In the genomic region with DNA sequence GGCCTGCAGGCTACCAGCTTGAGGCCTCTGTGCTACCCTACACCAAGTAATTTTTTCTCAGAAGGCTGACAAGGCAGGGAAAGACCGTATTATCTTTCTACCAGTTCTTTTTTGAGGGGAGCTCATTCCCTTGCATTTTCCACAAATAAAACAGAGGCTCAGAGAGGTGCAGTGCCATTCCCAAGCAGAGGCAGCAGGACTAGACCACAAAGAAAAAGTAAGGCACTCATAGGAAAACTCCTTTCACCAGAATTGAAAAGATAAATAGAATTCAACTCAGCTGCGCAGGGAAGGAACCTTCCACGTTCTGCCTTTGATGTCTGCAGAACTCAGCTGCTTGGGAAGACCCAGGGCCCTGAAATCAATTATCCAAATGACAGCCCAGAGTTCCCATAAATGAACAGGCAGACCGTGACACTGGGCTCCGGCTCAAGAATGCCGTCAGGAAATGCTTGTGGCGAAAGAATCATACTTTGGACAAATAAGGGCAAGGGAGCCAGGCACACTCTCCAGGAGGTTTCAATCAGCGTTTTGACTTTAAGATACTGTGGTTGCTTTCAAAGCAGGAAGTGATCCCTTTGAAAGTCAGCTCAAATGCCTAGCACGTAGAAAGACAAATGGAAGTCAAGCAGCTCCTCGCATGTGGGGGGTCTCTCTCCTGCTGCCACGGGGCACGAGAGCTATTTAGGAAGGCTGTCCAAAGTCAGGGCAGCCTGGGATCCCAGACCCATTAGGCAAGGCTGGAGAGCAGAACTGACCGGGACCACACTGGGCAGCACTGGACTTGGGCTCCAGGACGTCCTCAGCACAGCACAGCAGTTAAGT, we compare ENCODE assay signal across 8 cellular contexts. TPM values are rescaled to one million over a fixed set of nuclear protein-coding genes. Genes with fewer than 3 reads are reported as not detected.
DNase-seq lines count a peak whose midpoint lies in the region; ATAC-seq and TF ChIP-seq lines count a peak whose summit lies in the region.

No MANE protein-coding gene starts in this region.

- H3K27me3 Mint-ChIP-seq in activated CD4-positive, alpha-beta T cell treated with anti-CD3 and anti-CD28 coated beads, Interleukin-2, amount 10 ng/mL, durations not matched to agents 7 days and 5 days = no peaks in the 10 kb centered on the region
- H3K27me3 Mint-ChIP-seq in T-helper 2 cell treated with Interferon-gamma antibody and Interleukin-4, amounts not matched to agents 5 μg/mL and 100 μg/mL, for 36 hours (ENCODE audit: low read depth) = no peaks in the 10 kb centered on the region
- H3K27me3 Mint-ChIP-seq in natural killer cell (ENCODE audit: low read depth in 2 of 2) = no peaks in the 10 kb centered on the region

- ATAC-seq in natural killer cell (no peak), HG03571 (IDR thresholded peaks at IDR 0.05; ENCODE audit: unreplicated experiment) (no peak)

- POLR2A ChIA-PET in activated CD4-positive, alpha-beta T cell treated with anti-CD3 and anti-CD28 coated beads, Interleukin-2, amount 10 ng/mL, durations not matched to agents 7 days and 5 days (lab: Charles Lee) = no interaction called here

- intact Hi-C loops in natural killer cell (cut with micrococcal nuclease) = no loop called here

- TF ChIP-seq CTCF in fibroblast of mammary gland (conservative IDR thresholded peaks at IDR 0.05; ENCODE audit: control insufficient read depth, insufficient read depth, low read depth, low read length) = no peak
- TF ChIP-seq CTCF in natural killer cell (IDR thresholded peaks at IDR 0.05) = no peak

- peak overlapping the region; percentile 12 for H3K4me3 Mint-ChIP-seq in activated CD4-positive, alpha-beta T cell treated with anti-CD3 and anti-CD28 coated beads, Interleukin-2, amount 10 ng/mL, durations not matched to agents 7 days and 5 days
- peak overlapping the region; percentile 30 for H3K4me3 Mint-ChIP-seq in T-helper 2 cell treated with Interferon-gamma antibody and Interleukin-4, amounts not matched to agents 5 μg/mL and 100 μg/mL, for 36 hours
- peak overlapping the region; percentile 72 for H3K4me3 Mint-ChIP-seq in natural killer cell

- H3K9me3 Mint-ChIP-seq in activated CD4-positive, alpha-beta T cell treated with anti-CD3 and anti-CD28 coated beads, Interleukin-2, amount 10 ng/mL, durations not matched to agents 7 days and 5 days = no peaks in the 10 kb centered on the region
- H3K9me3 Mint-ChIP-seq in T-helper 2 cell treated with Interferon-gamma antibody and Interleukin-4, amounts not matched to agents 5 μg/mL and 100 μg/mL, for 36 hours = no peaks in the 10 kb centered on the region
- no peaks in the 10 kb centered on the region for H3K9me3 Mint-ChIP-seq in natural killer cell

- CTCF ChIA-PET in activated CD4-positive, alpha-beta T cell treated with anti-CD3 and anti-CD28 coated beads, Interleukin-2, amount 10 ng/mL, durations not matched to agents 7 days and 5 days (lab: Charles Lee) = interaction anchor here (0.9 to 1.4 kb wide), 4 partner anchors 9 to 33 kb away, joined by 3 to 4 read pairs (median 4); no protein-coding TSS in a partner anchor

- H3K27ac Mint-ChIP-seq in activated CD4-positive, alpha-beta T cell treated with anti-CD3 and anti-CD28 coated beads, Interleukin-2, amount 10 ng/mL, durations not matched to agents 7 days and 5 days = peak overlapping the region; percentile 85
- H3K27ac Mint-ChIP-seq in T-helper 2 cell treated with Interferon-gamma antibody and Interleukin-4, amounts not matched to agents 5 μg/mL and 100 μg/mL, for 36 hours = peak overlapping the region; percentile 76
- H3K27ac Mint-ChIP-seq in natural killer cell = peak overlapping the region; percentile 86 to 90

- peaks cover 14% of the 10 kb centered on the region for H3K36me3 Mint-ChIP-seq in activated CD4-positive, alpha-beta T cell treated with anti-CD3 and anti-CD28 coated beads, Interleukin-2, amount 10 ng/mL, durations not matched to agents 7 days and 5 days (ENCODE audit: low read depth)
- peaks cover 16% of the 10 kb centered on the region for H3K36me3 Mint-ChIP-seq in T-helper 2 cell treated with Interferon-gamma antibody and Interleukin-4, amounts not matched to agents 5 μg/mL and 100 μg/mL, for 36 hours (ENCODE audit: low read depth)
- peaks cover 6% of the 10 kb centered on the region for H3K36me3 Mint-ChIP-seq in natural killer cell

- peaks cover 52% of the 10 kb centered on the region for H3K4me1 Mint-ChIP-seq in activated CD4-positive, alpha-beta T cell treated with anti-CD3 and anti-CD28 coated beads, Interleukin-2, amount 10 ng/mL, durations not matched to agents 7 days and 5 days
- peaks cover 33% of the 10 kb centered on the region for H3K4me1 Mint-ChIP-seq in T-helper 2 cell treated with Interferon-gamma antibody and Interleukin-4, amounts not matched to agents 5 μg/mL and 100 μg/mL, for 36 hours (ENCODE audit: low read depth)
- H3K4me1 Mint-ChIP-seq in natural killer cell = peaks cover 95% of the 10 kb centered on the region in 2 donors

- peak; percentile 12 for DNase-seq in activated CD4-positive, alpha-beta T cell treated with anti-CD3 and anti-CD28 coated beads, Interleukin-2, amount 10 ng/mL, durations not matched to agents 7 days and 5 days
- DNase-seq in activated CD4-positive, alpha-beta T cell treated with anti-CD3 and anti-CD28 coated beads for 48 hours = no peak
- no peak for DNase-seq in T-helper 2 cell treated with Interferon-gamma antibody and Interleukin-4, amounts not matched to agents 5 μg/mL and 100 μg/mL, for 36 hours (ENCODE audit: low spot score)
- DNase-seq in fibroblast of mammary gland (ENCODE audit: low read depth) = peak; percentile 97
- DNase-seq in natural killer cell = no peak
- no peak for DNase-seq in DMS 273 treated with DMSO at 0.1 percent for 48 hours (lab: John Stamatoyannopoulos, UW)
- DNase-seq in DMS153 treated with DMSO at 0.1 percent for 48 hours (lab: John Stamatoyannopoulos, UW; ENCODE audit: unreplicated experiment) = no peak

- peak overlapping the region; percentile 37 for H3K4me3 ChIP-seq in fibroblast of mammary gland (ENCODE audit: control insufficient read depth, low read depth, low read length)

RNA-seq across cellular contexts. Expression of gene KCTD10, which starts 14.0 kb away (rescaled TPM):
- total RNA-seq in activated CD4-positive, alpha-beta T cell treated with anti-CD3 and anti-CD28 coated beads, Interleukin-2, amount 10 ng/mL, durations not matched to agents 7 days and 5 days = 10 to 100 TPM; 35.0 to 41.8 TPM
- 100 to 1,000 TPM in 1 of 3 donors, 10 to 100 TPM in 2; 76.0 to 141 (median 79.0) TPM for total RNA-seq in natural killer cell

RNA-seq across cellular contexts. Expression of gene UBE3B, which starts 14.4 kb away (rescaled TPM):
- total RNA-seq in activated CD4-positive, alpha-beta T cell treated with anti-CD3 and anti-CD28 coated beads, Interleukin-2, amount 10 ng/mL, durations not matched to agents 7 days and 5 days = 10 to 100 TPM; 35.5 to 37.4 TPM
- total RNA-seq in natural killer cell = 10 to 100 TPM; 32.2 to 46.7 (median 39.5) TPM

Comparison
In these comparisons a context has a peak if more than half of its experiments do, and no peak if none do; other contexts are left out.
1. DNase-seq: peak in activated CD4-positive, alpha-beta T cell treated with anti-CD3 and anti-CD28 coated beads, Interleukin-2, amount 10 ng/mL, durations not matched to agents 7 days and 5 days (single experiment) and fibroblast of mammary gland (single experiment); none in activated CD4-positive, alpha-beta T cell treated with anti-CD3 and anti-CD28 coated beads for 48 hours (single experiment), T-helper 2 cell treated with Interferon-gamma antibody and Interleukin-4, amounts not matched to agents 5 μg/mL and 100 μg/mL, for 36 hours (single experiment), natural killer cell (single experiment), DMS 273 treated with DMSO at 0.1 percent for 48 hours (single experiment) and DMS153 treated with DMSO at 0.1 percent for 48 hours (single experiment).
2. H3K4me3 Mint-ChIP-seq: peak in every context shown above with its lines; median percentile 72 in natural killer cell; 30 in T-helper 2 cell treated with Interferon-gamma antibody and Interleukin-4, amounts not matched to agents 5 μg/mL and 100 μg/mL, for 36 hours; 12 in activated CD4-positive, alpha-beta T cell treated with anti-CD3 and anti-CD28 coated beads, Interleukin-2, amount 10 ng/mL, durations not matched to agents 7 days and 5 days.
3. Peak in every context shown above with its lines, with median percentiles within 50 percentile points of each other: H3K27ac Mint-ChIP-seq.